Comparison of ENCODE assay signal across 29 cellular contexts in the genomic region with DNA sequence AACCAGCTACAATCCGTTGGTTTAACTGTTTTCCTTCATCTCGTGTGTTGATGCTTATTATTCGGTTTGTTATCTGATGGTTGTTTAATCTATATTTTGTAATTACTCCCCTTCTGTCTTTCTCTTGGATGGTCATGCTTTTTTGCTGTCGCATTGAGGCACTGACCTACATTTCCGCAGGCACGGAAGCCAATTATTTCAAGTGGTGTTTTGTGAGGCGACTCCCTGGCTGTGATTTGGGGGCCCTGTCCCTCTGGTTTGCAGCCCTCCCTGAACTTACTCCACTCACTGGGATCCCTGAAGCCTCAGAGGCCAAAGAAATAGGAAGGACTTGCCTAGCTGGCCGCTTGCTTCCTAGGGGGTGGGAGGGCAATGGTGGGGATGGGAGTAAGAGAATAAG.
"Had no signal": no experiment of that assay in that cellular context is flagged by ENCODE, and none has a peak within 500 bp of the region (broad histone marks: within the 10 kb centered on the region; RNA-seq: fewer than 3 reads in every experiment).

No MANE protein-coding gene starts in this region.

- H3K4me3 ChIP-seq: dorsolateral prefrontal cortex, gastroesophageal sphincter, heart left ventricle, hepatocyte, left ventricle myocardium inferior, lower lobe of right lung, skin epidermis, spleen, testis, tibial artery had no signal

- H3K4me2 ChIP-seq: hepatocyte had no signal

- H3K79me2 ChIP-seq: hepatocyte, parathyroid adenoma had no signal

- H3K27me3 ChIP-seq: dorsolateral prefrontal cortex, foreskin keratinocyte, hepatocyte, testis had no signal

- FAIRE-seq: colon had no signal

- H3K9me3 ChIP-seq: gastroesophageal sphincter, heart left ventricle, left ventricle myocardium inferior, lower lobe of right lung, spleen, testis, tibial artery had no signal

- DNase-seq: dorsolateral prefrontal cortex; effector CD4-positive, alpha-beta T cell; foreskin keratinocyte; kidney glomerular epithelial cell; left colon; left ventricle myocardium inferior; lower lobe of right lung; naive B cell; right cardiac atrium; spleen; stimulated activated CD4-positive, alpha-beta T cell treated with anti-CD3 and anti-CD28 coated beads, Interleukin-4, amount 100 ng/mL, for 4 hours; stimulated activated naive CD8-positive, alpha-beta T cell treated with anti-CD3 and anti-CD28 coated beads, Interleukin-15, Interleukin-2, amounts not matched to agents 100 U/mL and 50 U/mL, for 24 hours; substantia nigra; testis; tibial artery had no signal

- H3K9me3 Mint-ChIP-seq: memory B cell; naive B cell; natural killer cell treated with Interleukin-12 subunit alpha and Interleukin-12 subunit beta and Interleukin-15 and Interleukin-18, amount 100 ng/mL, for 72 hours; neural crest cell; stimulated activated memory B cell treated with anti-CD40 and anti-IgM and Interleukin-4, amounts not matched to agents 10 μg/mL and 1 μg/mL and 100 μg/mL, for 72 hours; type B pancreatic cell had no signal

- H3K4me1 Mint-ChIP-seq: naive B cell, neural crest cell had no signal

- H3K4me1 ChIP-seq: foreskin keratinocyte, gastroesophageal sphincter, parathyroid adenoma, testis, tibial artery had no signal

- H3K36me3 Mint-ChIP-seq: memory B cell; naive B cell; natural killer cell treated with Interleukin-12 subunit alpha and Interleukin-12 subunit beta and Interleukin-15 and Interleukin-18, amount 100 ng/mL, for 72 hours; stimulated activated memory B cell treated with anti-CD40 and anti-IgM and Interleukin-4, amounts not matched to agents 10 μg/mL and 1 μg/mL and 100 μg/mL, for 72 hours; type B pancreatic cell had no signal

- H3K36me3 ChIP-seq: gastroesophageal sphincter, heart left ventricle, left ventricle myocardium inferior, lower lobe of right lung, spleen, tibial artery had no signal

- H3K9ac ChIP-seq: parathyroid adenoma had no signal

- H3K27ac ChIP-seq: dorsolateral prefrontal cortex, epithelial cell of prostate, foreskin keratinocyte, gastroesophageal sphincter, heart left ventricle, hepatocyte, left ventricle myocardium inferior, lower lobe of right lung, parathyroid adenoma, skin epidermis, spleen, testis, tibial artery had no signal

- ATAC-seq: esophagus mucosa; foreskin keratinocyte; gastroesophageal sphincter; heart left ventricle; left colon; lower lobe of right lung; natural killer cell treated with Interleukin-12 subunit alpha and Interleukin-12 subunit beta and Interleukin-15 and Interleukin-18, amount 100 ng/mL, for 72 hours; right cardiac atrium; stimulated activated memory B cell treated with anti-CD40 and anti-IgM and Interleukin-4, amounts not matched to agents 10 μg/mL and 1 μg/mL and 100 μg/mL, for 72 hours; stimulated activated naive CD8-positive, alpha-beta T cell treated with anti-CD3 and anti-CD28 coated beads, Interleukin-15, Interleukin-2, amounts not matched to agents 100 U/mL and 50 U/mL, for 24 hours had no signal

- H2AFZ ChIP-seq: hepatocyte, parathyroid adenoma had no signal

- H3K27ac Mint-ChIP-seq: memory B cell; naive B cell; natural killer cell treated with Interleukin-12 subunit alpha and Interleukin-12 subunit beta and Interleukin-15 and Interleukin-18, amount 100 ng/mL, for 72 hours; progenitor cell of endocrine pancreas; stimulated activated memory B cell treated with anti-CD40 and anti-IgM and Interleukin-4, amounts not matched to agents 10 μg/mL and 1 μg/mL and 100 μg/mL, for 72 hours; type B pancreatic cell had no signal

- H3K4me3 Mint-ChIP-seq: memory B cell; naive B cell; natural killer cell treated with Interleukin-12 subunit alpha and Interleukin-12 subunit beta and Interleukin-15 and Interleukin-18, amount 100 ng/mL, for 72 hours; neural crest cell; stimulated activated memory B cell treated with anti-CD40 and anti-IgM and Interleukin-4, amounts not matched to agents 10 μg/mL and 1 μg/mL and 100 μg/mL, for 72 hours; type B pancreatic cell had no signal
